22 cellular contexts compared by ENCODE assay signal in genomic region chr1:215479567-215479966, GRCh38.
"Had no signal": no experiment of that assay in that cellular context is flagged by ENCODE, and none has a peak within 500 bp of the region (broad histone marks: within the 10 kb centered on the region; RNA-seq: fewer than 3 reads in every experiment).

No MANE protein-coding gene starts in this region.

- H3K27ac Mint-ChIP-seq: activated naive CD4-positive, alpha-beta T cell treated with anti-CD3 and anti-CD28 coated beads, Interleukin-2, amount 10 ng/mL, durations not matched to agents 7 days and 5 days; activated naive CD8-positive, alpha-beta T cell treated with anti-CD3 and anti-CD28 coated beads, Interleukin-2, amount 50 U/mL, for 24 hours; natural killer cell treated with Interleukin-12 subunit alpha and Interleukin-12 subunit beta and Interleukin-15 and Interleukin-18, amount 100 ng/mL, for 72 hours; stimulated activated naive B cell treated with anti-CD40 and anti-IgM and Interleukin-4, amounts not matched to agents 10 μg/mL and 1 μg/mL and 100 μg/mL, for 72 hours had no signal

- H3K27ac ChIP-seq: brain microvascular endothelial cell, colonic mucosa, foreskin keratinocyte, lower lobe of right lung, neutrophil, sigmoid colon, spleen, thoracic aorta had no signal

- H3K4me1 Mint-ChIP-seq: activated naive CD4-positive, alpha-beta T cell treated with anti-CD3 and anti-CD28 coated beads, Interleukin-2, amount 10 ng/mL, durations not matched to agents 7 days and 5 days; activated naive CD8-positive, alpha-beta T cell treated with anti-CD3 and anti-CD28 coated beads, Interleukin-2, amount 50 U/mL, for 24 hours; central memory CD8-positive, alpha-beta T cell; stimulated activated naive B cell treated with anti-CD40 and anti-IgM and Interleukin-4, amounts not matched to agents 10 μg/mL and 1 μg/mL and 100 μg/mL, for 72 hours had no signal

- H3K36me3 Mint-ChIP-seq: activated naive CD4-positive, alpha-beta T cell treated with anti-CD3 and anti-CD28 coated beads, Interleukin-2, amount 10 ng/mL, durations not matched to agents 7 days and 5 days had no signal

- H3K9me3 ChIP-seq: colonic mucosa, neutrophil had no signal

- ATAC-seq: activated CD4-positive, CD25-positive, alpha-beta regulatory T cell treated with anti-CD3 and anti-CD28 coated beads, Interleukin-2, amount 50 U/mL, for 24 hours; activated naive CD8-positive, alpha-beta T cell treated with anti-CD3 and anti-CD28 coated beads, Interleukin-2, amount 50 U/mL, for 24 hours; foreskin keratinocyte; lower lobe of right lung; natural killer cell treated with Interleukin-12 subunit alpha and Interleukin-12 subunit beta and Interleukin-15 and Interleukin-18, amount 100 ng/mL, for 72 hours; stimulated activated naive B cell treated with anti-CD40 and anti-IgM and Interleukin-4, amounts not matched to agents 10 μg/mL and 1 μg/mL and 100 μg/mL, for 72 hours had no signal

- DNase-seq: activated CD4-positive, alpha-beta T cell treated with anti-CD3 and anti-CD28 coated beads, Interleukin-2, amount 50 U/mL, for 1 hour; activated CD8-positive, alpha-beta memory T cell treated with anti-CD3 and anti-CD28 coated beads for 24 hours; activated CD8-positive, alpha-beta memory T cell treated with anti-CD3 and anti-CD28 coated beads, Interleukin-2, amount 50 U/mL, for 48 hours; activated effector memory CD4-positive, alpha-beta T cell treated with Interleukin-2 at 50 U/mL for 16 hours; activated naive CD4-positive, alpha-beta T cell treated with anti-CD3 and anti-CD28 coated beads, Interleukin-2, amount 10 ng/mL, durations not matched to agents 7 days and 5 days; activated naive CD8-positive, alpha-beta T cell treated with anti-CD3 and anti-CD28 coated beads, Interleukin-2, amount 50 U/mL, for 24 hours; activated T-cell treated with anti-CD3 and anti-CD28 coated beads, Interleukin-2, amount 50 U/mL, for 48 hours; anterior cingulate cortex; brain microvascular endothelial cell; colonic mucosa; foreskin keratinocyte; hippocampal formation; islet precursor cell; lower lobe of right lung; sigmoid colon; spleen; stimulated activated naive B cell treated with anti-CD40 and anti-IgM and Interleukin-4, amounts not matched to agents 10 μg/mL and 1 μg/mL and 100 μg/mL, for 72 hours had no signal

- H3K36me3 ChIP-seq: brain microvascular endothelial cell, colonic mucosa, lower lobe of right lung, neutrophil, sigmoid colon, spleen, thoracic aorta had no signal

- H3K4me1 ChIP-seq: colonic mucosa, lower lobe of right lung, sigmoid colon, spleen had no signal

- H3K4me3 ChIP-seq: colonic mucosa, lower lobe of right lung, sigmoid colon, spleen, thoracic aorta had no signal

- H3K27me3 Mint-ChIP-seq: activated naive CD4-positive, alpha-beta T cell treated with anti-CD3 and anti-CD28 coated beads, Interleukin-2, amount 10 ng/mL, durations not matched to agents 7 days and 5 days; activated naive CD8-positive, alpha-beta T cell treated with anti-CD3 and anti-CD28 coated beads, Interleukin-2, amount 50 U/mL, for 24 hours; central memory CD8-positive, alpha-beta T cell; natural killer cell treated with Interleukin-12 subunit alpha and Interleukin-12 subunit beta and Interleukin-15 and Interleukin-18, amount 100 ng/mL, for 72 hours; stimulated activated naive B cell treated with anti-CD40 and anti-IgM and Interleukin-4, amounts not matched to agents 10 μg/mL and 1 μg/mL and 100 μg/mL, for 72 hours had no signal

- H3K27me3 ChIP-seq: brain microvascular endothelial cell, colonic mucosa, foreskin keratinocyte, neutrophil, sigmoid colon, spleen had no signal

- H3K4me3 Mint-ChIP-seq: activated naive CD4-positive, alpha-beta T cell treated with anti-CD3 and anti-CD28 coated beads, Interleukin-2, amount 10 ng/mL, durations not matched to agents 7 days and 5 days; activated naive CD8-positive, alpha-beta T cell treated with anti-CD3 and anti-CD28 coated beads, Interleukin-2, amount 50 U/mL, for 24 hours; central memory CD8-positive, alpha-beta T cell; natural killer cell treated with Interleukin-12 subunit alpha and Interleukin-12 subunit beta and Interleukin-15 and Interleukin-18, amount 100 ng/mL, for 72 hours; stimulated activated naive B cell treated with anti-CD40 and anti-IgM and Interleukin-4, amounts not matched to agents 10 μg/mL and 1 μg/mL and 100 μg/mL, for 72 hours had no signal

- H3K9me3 Mint-ChIP-seq: activated naive CD4-positive, alpha-beta T cell treated with anti-CD3 and anti-CD28 coated beads, Interleukin-2, amount 10 ng/mL, durations not matched to agents 7 days and 5 days; central memory CD8-positive, alpha-beta T cell had no signal
